Comparison of ENCODE assay signal across 1 cellular context in the genomic region with DNA sequence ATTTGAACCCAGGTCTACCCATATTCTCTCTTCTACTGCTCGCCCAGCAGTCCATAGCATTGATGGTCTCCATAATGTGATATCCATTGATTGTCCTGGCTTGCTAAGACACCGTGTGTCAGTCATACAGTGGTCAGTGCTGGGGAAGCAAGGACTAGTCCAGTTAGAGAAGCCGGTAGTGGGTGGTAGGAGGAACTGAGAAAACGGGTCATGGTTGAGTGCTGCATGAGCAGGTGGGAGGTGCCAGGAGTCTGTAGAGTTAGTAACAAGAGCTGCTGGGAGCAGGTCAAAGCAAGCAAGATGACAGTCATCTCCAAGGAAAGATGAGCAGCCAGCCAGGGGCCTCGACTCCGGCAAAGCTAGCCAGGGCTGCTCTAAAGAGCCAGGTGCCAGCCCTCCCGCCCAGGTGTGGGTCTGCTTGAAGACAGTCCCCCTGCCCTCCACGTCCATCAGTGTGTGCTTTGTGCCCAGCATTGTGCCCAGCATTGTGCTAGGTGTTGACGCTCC.
TF ChIP-seq lines count a peak whose summit lies in the region.

No MANE protein-coding gene starts in this region.

TF ChIP-seq in A549, 52 proteins besides CTCF, POLR2A, EP300 and RAD21 (continued from another document):
- TF ChIP-seq, protein P1, sequence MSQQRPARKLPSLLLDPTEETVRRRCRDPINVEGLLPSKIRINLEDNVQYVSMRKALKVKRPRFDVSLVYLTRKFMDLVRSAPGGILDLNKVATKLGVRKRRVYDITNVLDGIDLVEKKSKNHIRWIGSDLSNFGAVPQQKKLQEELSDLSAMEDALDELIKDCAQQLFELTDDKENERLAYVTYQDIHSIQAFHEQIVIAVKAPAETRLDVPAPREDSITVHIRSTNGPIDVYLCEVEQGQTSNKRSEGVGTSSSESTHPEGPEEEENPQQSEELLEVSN (IDR thresholded peaks at IDR 0.05; ENCODE audit: borderline replicate concordance, low read depth): no peak
- TF ChIP-seq KDM5A (IDR thresholded peaks at IDR 0.05) (no peak), ZNF302 (CRISPR knock-in tag; IDR thresholded peaks at IDR 0.05) (peak; percentile 49; the same call in 1 of the 2 replicates)
